Comparison of ENCODE assay signal across 21 cellular contexts in the genomic region with DNA sequence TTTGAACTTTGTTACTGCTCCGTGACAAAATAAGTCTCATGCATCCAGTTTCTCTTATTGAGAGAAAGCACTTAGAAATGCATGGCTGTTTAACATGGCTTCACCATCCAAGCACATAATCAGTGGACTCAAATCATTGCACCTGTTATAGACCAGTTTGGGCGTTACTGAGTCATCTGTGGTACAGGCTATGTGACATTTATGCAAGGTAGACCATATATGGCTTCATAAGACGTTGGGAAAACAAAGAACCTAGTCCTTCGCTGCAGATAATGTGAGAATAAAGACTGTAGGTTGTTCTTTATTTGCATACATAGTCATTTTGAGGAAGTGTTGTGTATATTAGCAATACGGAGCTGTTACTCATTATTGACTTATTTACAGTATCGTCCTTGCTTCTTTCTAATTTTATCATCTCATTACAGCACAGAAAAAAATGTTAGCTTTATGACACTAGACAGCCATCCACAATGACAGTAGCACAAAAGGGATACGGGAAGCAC.
"Had no signal": no experiment of that assay in that cellular context is flagged by ENCODE, and none has a peak within 500 bp of the region (broad histone marks: within the 10 kb centered on the region; RNA-seq: fewer than 3 reads in every experiment).

No MANE protein-coding gene starts in this region.

- DNase-seq: activated CD4-positive, alpha-beta memory T cell treated with anti-CD3 and anti-CD28 coated beads for 36 hours; activated CD4-positive, alpha-beta T cell treated with anti-CD3 and anti-CD28 coated beads for 48 hours; activated CD4-positive, CD25-positive, alpha-beta regulatory T cell; activated naive CD4-positive, alpha-beta T cell treated with anti-CD3 and anti-CD28 coated beads for 36 hours; activated naive CD8-positive, alpha-beta T cell treated with anti-CD3 and anti-CD28 coated beads, Interleukin-2, amount 10 ng/mL, durations not matched to agents 7 days and 5 days; activated T-cell treated with anti-CD3 and anti-CD28 coated beads, Interleukin-2, amount 50 U/mL, for 48 hours; amniotic stem cell; colonic mucosa; dorsolateral prefrontal cortex; effector memory CD8-positive, alpha-beta T cell; foreskin melanocyte; left lung; naive thymus-derived CD4-positive, alpha-beta T cell; posterior cingulate gyrus; small intestine; stimulated activated CD8-positive, alpha-beta memory T cell treated with anti-CD3 and anti-CD28 coated beads, Interleukin-4, amount 100 ng/mL, for 48 hours; stimulated activated naive B cell treated with anti-CD40 and anti-IgM and Interleukin-4, amounts not matched to agents 10 μg/mL and 1 μg/mL and 100 μg/mL, for 72 hours; transverse colon had no signal

- H3K4me1 ChIP-seq: colonic mucosa, left lung had no signal

- H3K4me3 ChIP-seq: colonic mucosa, dorsolateral prefrontal cortex, left lung, lung, transverse colon had no signal

- H3K27ac ChIP-seq: colonic mucosa, dorsolateral prefrontal cortex, left lung, transverse colon had no signal

- H3K27me3 ChIP-seq: colonic mucosa, left lung, transverse colon had no signal

- H3K36me3 ChIP-seq: colonic mucosa, left lung, transverse colon had no signal

- ATAC-seq: effector memory CD8-positive, alpha-beta T cell; esophagus mucosa; left lung; naive thymus-derived CD4-positive, alpha-beta T cell; sciatic nerve; stimulated activated naive B cell treated with anti-CD40 and anti-IgM and Interleukin-4, amounts not matched to agents 10 μg/mL and 1 μg/mL and 100 μg/mL, for 72 hours had no signal

- H3K9me3 ChIP-seq: colonic mucosa, left lung, transverse colon had no signal
